In genomic region chr12:130916251-130916911, GRCh38 we compare ENCODE assay signal across 8 cellular contexts. TPM values are rescaled to one million over a fixed set of nuclear protein-coding genes. Genes with fewer than 3 reads are reported as not detected.
A peak's percentile ranks its signal among the peaks of the same experiment; 100 is the strongest.
DNase-seq lines count a peak whose midpoint lies in the region; ATAC-seq and TF ChIP-seq lines count a peak whose summit lies in the region.

No MANE protein-coding gene starts in this region.

- no peaks in the 10 kb centered on the region for H3K27me3 ChIP-seq in ovary

- POLR2A ChIA-PET in WTC11 (lab: Charles Lee) = no interaction called here

- H3K4me1 Mint-ChIP-seq in WTC11 = peaks cover 8% of the 10 kb centered on the region

- intact Hi-C loops in ovary (cut with DNase I) = loop anchor here in 3 of 4 donors (5.0 to 10.0 kb wide), 4 partner anchors 216 to 918 kb away; partner anchors contain the start of gene MMP17 (in 1 of the 3)

- CTCF ChIA-PET in WTC11 (lab: Charles Lee) = interaction anchor here (0.6 to 3.6 kb wide), 23 partner anchors 10 to 538 kb away, joined by 3 to 37 read pairs (median 4); partner anchors contain the start of gene ADGRD1

- TF ChIP-seq EP300 in ovary (IDR thresholded peaks at IDR 0.05) = no peak

- peak overlapping the region; percentile 13; the same call in 1 of the 2 replicates for H3K4me3 Mint-ChIP-seq in WTC11

- H3K4me3 ChIP-seq in ovary = peak overlapping the region; percentile 1

- H3K27ac ChIP-seq in ovary = no peak overlapping the region

- DNase-seq in AG08396 (ENCODE audit: low spot score) = peak; percentile 73
- DNase-seq in NCI-H146 treated with DMSO at 0.1 percent for 48 hours (lab: John Stamatoyannopoulos, UW; ENCODE audit: unreplicated experiment) = peak; percentile 20
- peak; percentile 69 for DNase-seq in WTC11 (ENCODE audit: low spot score)
- DNase-seq in glomerular visceral epithelial cell (ENCODE audit: extremely low spot score) = peak; percentile 42
- peak; percentile 64 to 83 (median 75) for DNase-seq in ovary
- no peak for DNase-seq in OCI-M2 (lab: John Stamatoyannopoulos, UW; ENCODE audit: unreplicated experiment)

- TF ChIP-seq POLR2A in ovary (IDR thresholded peaks at IDR 0.05) = no peak

- H3K36me3 ChIP-seq in ovary = no peaks in the 10 kb centered on the region

- peak; percentile 87 for ATAC-seq in WTC11
- ATAC-seq in HG02642 (IDR thresholded peaks at IDR 0.05; ENCODE audit: poor library complexity, unreplicated experiment) = no peak

- H3K4me1 ChIP-seq in ovary (ENCODE audit: insufficient read depth) = no peaks in the 10 kb centered on the region

- 5 to 9% (median 5%) methylated on average over 36 of the region's 36 CpGs for WGBS in ovary, 3 donors

- TF ChIP-seq CTCF in GM12874 (IDR thresholded peaks at IDR 0.05; ENCODE audit: insufficient read depth, low read depth, low read length) = peak; percentile 94
- peak; percentile 92 for TF ChIP-seq CTCF in WTC11 (IDR thresholded peaks at IDR 0.05)
- TF ChIP-seq CTCF in ovary (IDR thresholded peaks at IDR 0.05) = peak; percentile 96 to 98 (median 97)

- H3K27ac Mint-ChIP-seq in WTC11 = no peak overlapping the region

- H3K36me3 Mint-ChIP-seq in WTC11 = peaks cover 11% of the 10 kb centered on the region

- no peaks in the 10 kb centered on the region for H3K9me3 ChIP-seq in ovary

- H3K9me3 Mint-ChIP-seq in WTC11 = peaks cover 33% of the 10 kb centered on the region

- peaks cover 9% of the 10 kb centered on the region for H3K27me3 Mint-ChIP-seq in WTC11 (ENCODE audit: low read depth)

TF ChIP-seq in WTC11, 78 proteins besides CTCF, POLR2A, EP300 and RAD21:
- TF ChIP-seq NR1H2 (CRISPR knock-in tag; IDR thresholded peaks at IDR 0.05) (no peak), FOXP1 (CRISPR knock-in tag; IDR thresholded peaks at IDR 0.05; ENCODE audit: borderline replicate concordance) (no peak), ZNF671 (CRISPR knock-in tag; IDR thresholded peaks at IDR 0.05) (no peak), GABPB1 (CRISPR knock-in tag; IDR thresholded peaks at IDR 0.05) (peak; percentile 67), TEAD1 (CRISPR knock-in tag; IDR thresholded peaks at IDR 0.05) (peak; percentile 25; the same call in 1 of the 2 replicates), OVOL2 (CRISPR knock-in tag; IDR thresholded peaks at IDR 0.05; ENCODE audit: borderline replicate concordance) (no peak), ZNF416 (CRISPR knock-in tag; IDR thresholded peaks at IDR 0.05) (no peak), ATF2 (CRISPR knock-in tag; IDR thresholded peaks at IDR 0.05; ENCODE audit: borderline replicate concordance, low read depth) (no peak), FOXK1 (CRISPR knock-in tag; IDR thresholded peaks at IDR 0.05) (0 out of 2 replicates have a peak, but pooled peaks have one; percentile 33), ETV6 (CRISPR knock-in tag; IDR thresholded peaks at IDR 0.05) (0 out of 2 replicates have a peak, but pooled peaks have one; percentile 51), ERG (CRISPR knock-in tag; IDR thresholded peaks at IDR 0.05) (no peak)

RNA-seq across cellular contexts. Expression of gene ADGRD1, which starts 37.3 kb away (rescaled TPM):
- 0.77 to 0.87 TPM (median 0.80 TPM) in 3 replicates for total RNA-seq in WTC11 (2021)
- total RNA-seq in ovary = 10 to 100 TPM in 5 of 7 donors, 1 to 10 TPM in 2; 7.6 to 75.3 (median 25.9) TPM
- 10 to 100 TPM; 12.2 to 28.3 TPM for polyA plus RNA-seq in ovary

RNA-seq across cellular contexts. Expression of gene RAN, which starts 44.5 kb away (rescaled TPM):
- total RNA-seq in WTC11 (2021) (1,744 to 1,783 TPM (median 1,745 TPM) in 3 replicates), ovary (100 to 1,000 TPM in 6 of 7 donors, 10 to 100 TPM in 1; 80.4 to 415 (median 314) TPM)
- 100 to 1,000 TPM; 195 to 419 TPM for polyA plus RNA-seq in ovary
